8 cellular contexts compared by ENCODE assay signal in genomic region chr15:45705510-45706473, GRCh38.
A peak's percentile ranks its signal among the peaks of the same experiment; 100 is the strongest.
DNase-seq lines count a peak whose midpoint lies in the region; ATAC-seq lines count a peak whose summit lies in the region.

No MANE protein-coding gene starts in this region.

- peaks cover 14% of the 10 kb centered on the region for H3K4me1 ChIP-seq in CD4-positive, CD25-positive, alpha-beta regulatory T cell (ENCODE audit: control insufficient read depth, insufficient read depth, low read length, poor library complexity, severe bottlenecking)
- H3K4me1 ChIP-seq in effector memory CD4-positive, alpha-beta T cell (ENCODE audit: control insufficient read depth, insufficient read depth, low read length, poor library complexity, severe bottlenecking): peaks cover 9% of the 10 kb centered on the region

- no peaks in the 10 kb centered on the region for H3K36me3 Mint-ChIP-seq in CD4-positive, CD25-positive, alpha-beta regulatory T cell
- no peaks in the 10 kb centered on the region for H3K36me3 Mint-ChIP-seq in activated CD4-positive, alpha-beta memory T cell treated with anti-CD3 and anti-CD28 coated beads, Interleukin-2, amount 10 ng/mL, durations not matched to agents 7 days and 5 days (ENCODE audit: low read depth)
- no peaks in the 10 kb centered on the region for H3K36me3 Mint-ChIP-seq in memory B cell

- ATAC-seq in CD4-positive, CD25-positive, alpha-beta regulatory T cell (ENCODE audit: low read depth in 2 of 2): peak; percentile 79
- ATAC-seq in GM19397 (IDR thresholded peaks at IDR 0.05; ENCODE audit: unreplicated experiment) (peak; percentile 79), HG03565 (IDR thresholded peaks at IDR 0.05; ENCODE audit: unreplicated experiment) (peak; percentile 89), memory B cell (ENCODE audit: low read depth) (peak; percentile 87)

- peak overlapping the region; percentile 85 to 96 (median 94) for H3K4me3 Mint-ChIP-seq in CD4-positive, CD25-positive, alpha-beta regulatory T cell
- peak overlapping the region; percentile 80 for H3K4me3 Mint-ChIP-seq in activated CD4-positive, alpha-beta memory T cell treated with anti-CD3 and anti-CD28 coated beads, Interleukin-2, amount 10 ng/mL, durations not matched to agents 7 days and 5 days
- peak overlapping the region; percentile 89 for H3K4me3 Mint-ChIP-seq in memory B cell

- peaks cover 5 to 19% (median 11%) of the 10 kb centered on the region in 4 donors for H3K4me1 Mint-ChIP-seq in CD4-positive, CD25-positive, alpha-beta regulatory T cell
- H3K4me1 Mint-ChIP-seq in activated CD4-positive, alpha-beta memory T cell treated with anti-CD3 and anti-CD28 coated beads, Interleukin-2, amount 10 ng/mL, durations not matched to agents 7 days and 5 days: peaks cover 13% of the 10 kb centered on the region
- H3K4me1 Mint-ChIP-seq in memory B cell: peaks cover 10% of the 10 kb centered on the region

- CTCF ChIA-PET in activated CD4-positive, alpha-beta memory T cell treated with anti-CD3 and anti-CD28 coated beads, Interleukin-2, amount 10 ng/mL, durations not matched to agents 7 days and 5 days (lab: Charles Lee): interaction anchor here (0.5 to 2.6 kb wide), 36 partner anchors 9 to 542 kb away, joined by 3 to 18 read pairs (median 4); partner anchors contain the start of genes BLOC1S6 and SQOR

- H3K27ac ChIP-seq in CD4-positive, CD25-positive, alpha-beta regulatory T cell (ENCODE audit: insufficient read depth, low read length, poor library complexity, severe bottlenecking): no peak overlapping the region
- H3K27ac ChIP-seq in effector memory CD4-positive, alpha-beta T cell (ENCODE audit: insufficient read depth, low read length, poor library complexity, severe bottlenecking): no peak overlapping the region

- H3K27me3 Mint-ChIP-seq in CD4-positive, CD25-positive, alpha-beta regulatory T cell: peaks cover 43% of the 10 kb centered on the region
- peaks cover 9% of the 10 kb centered on the region for H3K27me3 Mint-ChIP-seq in activated CD4-positive, alpha-beta memory T cell treated with anti-CD3 and anti-CD28 coated beads, Interleukin-2, amount 10 ng/mL, durations not matched to agents 7 days and 5 days
- peaks cover 3% of the 10 kb centered on the region for H3K27me3 Mint-ChIP-seq in memory B cell

- H3K9me3 ChIP-seq in CD4-positive, CD25-positive, alpha-beta regulatory T cell (ENCODE audit: control insufficient read depth in 2 of 2, low read length in 2 of 2): no peaks in the 10 kb centered on the region
- no peaks in the 10 kb centered on the region for H3K9me3 ChIP-seq in effector memory CD4-positive, alpha-beta T cell (ENCODE audit: control insufficient read depth, low read length)

- no peaks in the 10 kb centered on the region for H3K36me3 ChIP-seq in CD4-positive, CD25-positive, alpha-beta regulatory T cell (ENCODE audit: control insufficient read depth, insufficient read depth, low read length)
- H3K36me3 ChIP-seq in effector memory CD4-positive, alpha-beta T cell (ENCODE audit: control insufficient read depth, insufficient read depth, low read length): no peaks in the 10 kb centered on the region

- peak; percentile 51 to 76 (median 67) for DNase-seq in CD4-positive, CD25-positive, alpha-beta regulatory T cell
- DNase-seq in NCI-H69 (lab: John Stamatoyannopoulos, UW): peak; percentile 94
- peak; percentile 70 for DNase-seq in activated CD4-positive, alpha-beta memory T cell treated with anti-CD3 and anti-CD28 coated beads, Interleukin-2, amount 10 ng/mL, durations not matched to agents 7 days and 5 days
- DNase-seq in effector memory CD4-positive, alpha-beta T cell: peak; percentile 26 to 53 (median 28)
- DNase-seq in memory B cell (ENCODE audit: low spot score in 2 of 2): peak; percentile 59 to 63
- peak; percentile 35 to 75 (median 55) for DNase-seq in stimulated activated CD4-positive, alpha-beta T cell treated with anti-CD3 and anti-CD28 coated beads, TNF-alpha, amount 100 ng/mL, for 48 hours (ENCODE audit: low read depth in 3 of 3)

- peaks cover 2% of the 10 kb centered on the region for H3K27me3 ChIP-seq in CD4-positive, CD25-positive, alpha-beta regulatory T cell (ENCODE audit: control insufficient read depth, insufficient read depth, low read length)
- H3K27me3 ChIP-seq in effector memory CD4-positive, alpha-beta T cell (replicated peaks; ENCODE audit: control insufficient read depth, insufficient read depth, low read length, poor library complexity, severe bottlenecking): peaks cover 5% of the 10 kb centered on the region

- H3K4me3 ChIP-seq in CD4-positive, CD25-positive, alpha-beta regulatory T cell (ENCODE audit: low read depth, low read length): peak overlapping the region; percentile 99
- H3K4me3 ChIP-seq in effector memory CD4-positive, alpha-beta T cell (ENCODE audit: insufficient read depth, low read depth, low read length, poor library complexity, severe bottlenecking): peak overlapping the region; percentile 54

- H3K9me3 Mint-ChIP-seq in CD4-positive, CD25-positive, alpha-beta regulatory T cell: peaks cover 0 to 1% (median 0%) of the 10 kb centered on the region in 7 donors
- H3K9me3 Mint-ChIP-seq in activated CD4-positive, alpha-beta memory T cell treated with anti-CD3 and anti-CD28 coated beads, Interleukin-2, amount 10 ng/mL, durations not matched to agents 7 days and 5 days: no peaks in the 10 kb centered on the region
- H3K9me3 Mint-ChIP-seq in memory B cell: no peaks in the 10 kb centered on the region

- POLR2A ChIA-PET in activated CD4-positive, alpha-beta memory T cell treated with anti-CD3 and anti-CD28 coated beads, Interleukin-2, amount 10 ng/mL, durations not matched to agents 7 days and 5 days (lab: Charles Lee): interaction anchor here (0.7 to 1.2 kb wide), 3 partner anchors 38 to 71 kb away, joined by 3 to 8 read pairs (median 5); partner anchors contain the start of gene SQOR

- H3K27ac Mint-ChIP-seq in CD4-positive, CD25-positive, alpha-beta regulatory T cell: peak overlapping the region; percentile 3 to 81 (median 76)
- H3K27ac Mint-ChIP-seq in activated CD4-positive, alpha-beta memory T cell treated with anti-CD3 and anti-CD28 coated beads, Interleukin-2, amount 10 ng/mL, durations not matched to agents 7 days and 5 days: no peak overlapping the region
- H3K27ac Mint-ChIP-seq in memory B cell: no peak overlapping the region

Comparison
In these comparisons a context has a peak if more than half of its experiments do, and no peak if none do; other contexts are left out.
1. DNase-seq: peak in every context shown above with its lines; median percentile 94 in NCI-H69; 70 in activated CD4-positive, alpha-beta memory T cell treated with anti-CD3 and anti-CD28 coated beads, Interleukin-2, amount 10 ng/mL, durations not matched to agents 7 days and 5 days; 67 in CD4-positive, CD25-positive, alpha-beta regulatory T cell; 61 in memory B cell; 55 in stimulated activated CD4-positive, alpha-beta T cell treated with anti-CD3 and anti-CD28 coated beads, TNF-alpha, amount 100 ng/mL, for 48 hours; 28 in effector memory CD4-positive, alpha-beta T cell.
2. H3K27ac Mint-ChIP-seq: peak in CD4-positive, CD25-positive, alpha-beta regulatory T cell (3 of 3); none in activated CD4-positive, alpha-beta memory T cell treated with anti-CD3 and anti-CD28 coated beads, Interleukin-2, amount 10 ng/mL, durations not matched to agents 7 days and 5 days (single experiment) and memory B cell (single experiment).
3. Peak in every context shown above with its lines, with median percentiles within 50 percentile points of each other: ATAC-seq and H3K4me3 Mint-ChIP-seq.